In genomic region chr5:60586307-60586901, GRCh38 we compare ENCODE assay signal across 9 cellular contexts.
DNase-seq lines count a peak whose midpoint lies in the region; ATAC-seq, FAIRE-seq and TF ChIP-seq lines count a peak whose summit lies in the region.
"Had no signal": no experiment of that assay in that cellular context is flagged by ENCODE, and none has a peak within 500 bp of the region (broad histone marks: within the 10 kb centered on the region; RNA-seq: fewer than 3 reads in every experiment).

No MANE protein-coding gene starts in this region.

- no peak overlapping the region for H3K27ac ChIP-seq in tibial nerve

- peak; percentile 7 for DNase-seq in RPMI7951 (ENCODE audit: low read depth)
- DNase-seq in frontal cortex (ENCODE audit: low spot score in 2 of 2) = no peak
- DNase-seq in NCI-H1436 (lab: John Stamatoyannopoulos, UW) = no peak
- no peak for DNase-seq in tibial nerve (ENCODE audit: low spot score in 2 of 2)

- FAIRE-seq in A204.1 (lab: Jason Lieb, UNC) = peak; percentile 96
- FAIRE-seq in frontal cortex (lab: Jason Lieb, UNC) = peak; percentile 81

- no peak overlapping the region for H3K4me3 ChIP-seq in tibial nerve
- H3K4me3 ChIP-seq: lung had no signal

- H3K9me3 ChIP-seq in tibial nerve = no peaks in the 10 kb centered on the region

- TF ChIP-seq CTCF in tibial nerve (IDR thresholded peaks at IDR 0.05) = peak in 1 of 5 experiments; percentile 7

- no peaks in the 10 kb centered on the region for H3K4me1 ChIP-seq in tibial nerve

- 85 to 91% methylated on average over 1 of the region's 1 CpG for WGBS in tibial nerve, 2 donors

- H3K27me3 ChIP-seq in tibial nerve = no peaks in the 10 kb centered on the region

- no peak for TF ChIP-seq POLR2A in tibial nerve (IDR thresholded peaks at IDR 0.05)

- H3K36me3 ChIP-seq in tibial nerve = no peaks in the 10 kb centered on the region

- ATAC-seq in GM18858 (IDR thresholded peaks at IDR 0.05; ENCODE audit: unreplicated experiment) (peak; percentile 48), GM18520 (IDR thresholded peaks at IDR 0.05; ENCODE audit: unreplicated experiment) (no peak), GM18907 (IDR thresholded peaks at IDR 0.05; ENCODE audit: unreplicated experiment) (no peak)

- TF ChIP-seq EP300 in tibial nerve (IDR thresholded peaks at IDR 0.05) = no peak
